Comparison of ENCODE assay signal across 34 cellular contexts in the genomic region with DNA sequence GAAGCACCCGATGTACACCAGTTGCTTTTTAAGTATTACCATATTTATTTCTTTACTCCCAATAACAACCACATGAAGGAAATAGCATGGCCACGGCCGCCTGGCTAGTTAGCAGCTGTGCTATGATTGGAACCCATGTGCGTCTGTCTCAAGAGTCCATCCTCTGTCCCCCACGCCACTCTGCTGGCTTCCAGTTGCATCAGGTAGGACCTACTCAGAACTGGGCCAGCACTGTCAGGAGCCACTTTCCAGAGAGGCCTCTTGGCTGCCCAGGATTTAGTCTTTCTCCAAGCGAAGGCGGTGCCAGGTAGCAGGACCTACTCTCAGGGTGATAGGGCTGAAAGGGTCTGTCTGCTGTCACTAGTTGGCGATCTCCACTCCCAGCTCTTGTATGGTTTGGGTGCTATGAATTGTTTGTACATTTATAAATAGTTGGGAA. TPM values are rescaled to one million over a fixed set of nuclear protein-coding genes. Genes with fewer than 3 reads are reported as not detected.
"Had no signal": no experiment of that assay in that cellular context is flagged by ENCODE, and none has a peak within 500 bp of the region (broad histone marks: within the 10 kb centered on the region; RNA-seq: fewer than 3 reads in every experiment).

No MANE protein-coding gene starts in this region.

- DNase-seq: activated CD4-positive, alpha-beta memory T cell treated with anti-CD3 and anti-CD28 coated beads for 36 hours; activated CD4-positive, alpha-beta T cell treated with anti-CD3 and anti-CD28 coated beads for 48 hours; activated CD8-positive, alpha-beta memory T cell treated with anti-CD3 and anti-CD28 coated beads, Interleukin-2, amount 50 U/mL, for 48 hours; activated gamma-delta T cell; activated naive CD4-positive, alpha-beta T cell treated with anti-CD3 and anti-CD28 coated beads, Interleukin-2, amount 10 ng/mL, durations not matched to agents 7 days and 5 days; activated naive CD8-positive, alpha-beta T cell treated with anti-CD3 and anti-CD28 coated beads, Interleukin-2, amount 10 ng/mL, durations not matched to agents 7 days and 5 days; activated T-cell treated with anti-CD3 and anti-CD28 coated beads, Interleukin-2, amount 50 U/mL, for 24 hours; cerebellar nuclear complex; colonic mucosa; effector memory CD4-positive, alpha-beta T cell; erythroblast; lower lobe of right lung; mesenchymal stem cell; natural killer cell; ovary; retina; sigmoid colon; stimulated activated naive CD4-positive, alpha-beta T cell; T-helper 17 cell; T1000; WERI-Rb-1 had no signal

- H3K4me2 ChIP-seq: neural progenitor cell had no signal

- H3K9me3 ChIP-seq: ascending aorta, colonic mucosa, lower lobe of right lung, sigmoid colon, suprapubic skin, tibial artery had no signal

- H3K27ac ChIP-seq: ascending aorta, cardiac muscle cell, colonic mucosa, lower lobe of right lung, neural progenitor cell, ovary, sigmoid colon, suprapubic skin, tibial artery, WERI-Rb-1 had no signal

- H3K9ac ChIP-seq: neural progenitor cell had no signal

- H3K4me3 ChIP-seq: ascending aorta, cardiac muscle cell, colonic mucosa, lower lobe of right lung, neural progenitor cell, ovary, sigmoid colon, suprapubic skin, tibial artery had no signal

- H3K4me1 ChIP-seq: ascending aorta, colonic mucosa, lower lobe of right lung had no signal

- ATAC-seq: activated CD4-positive, CD25-positive, alpha-beta regulatory T cell treated with anti-CD3 and anti-CD28 coated beads, Interleukin-2, amount 50 U/mL, for 24 hours; lower lobe of right lung; natural killer cell; T-helper 17 cell had no signal

- H2AFZ ChIP-seq: neural progenitor cell had no signal

- H3K36me3 ChIP-seq: ascending aorta, cardiac muscle cell, colonic mucosa, lower lobe of right lung, neural progenitor cell, ovary, sigmoid colon, suprapubic skin, tibial artery, WERI-Rb-1 had no signal

- H3K27me3 ChIP-seq: ascending aorta, ovary had no signal

RNA-seq across cellular contexts. Expression of gene ASB18, which starts 22.1 kb away (rescaled TPM):
- total RNA-seq: activated CD4-positive, alpha-beta memory T cell treated with anti-CD3 and anti-CD28 coated beads for 36 hours; activated CD8-positive, alpha-beta memory T cell treated with anti-CD3 and anti-CD28 coated beads for 36 hours; activated naive CD8-positive, alpha-beta T cell treated with anti-CD3 and anti-CD28 coated beads, Interleukin-2, amount 10 ng/mL, durations not matched to agents 7 days and 5 days; ascending aorta; cardiac muscle cell; colonic mucosa; dermis microvascular lymphatic vessel endothelial cell; fibroblast of lung; fibroblast of villous mesenchyme; kidney epithelial cell; lower lobe of right lung; natural killer cell; ovary; progenitor cell of endocrine pancreas; sigmoid colon; T-helper 17 cell; urinary bladder had no signal
